ENCODE assay signal across 27 cellular contexts in genomic region chr3:139638518-139638917, GRCh38.
"Had no signal": no experiment of that assay in that cellular context is flagged by ENCODE, and none has a peak within 500 bp of the region (broad histone marks: within the 10 kb centered on the region; RNA-seq: fewer than 3 reads in every experiment).

No MANE protein-coding gene starts in this region.

- H3K36me3 Mint-ChIP-seq: WTC11 had no signal

- H3K27ac Mint-ChIP-seq: activated CD4-positive, alpha-beta memory T cell treated with anti-CD3 and anti-CD28 coated beads, Interleukin-2, amount 10 ng/mL, durations not matched to agents 7 days and 5 days; activated CD4-positive, alpha-beta T cell treated with anti-CD3 and anti-CD28 coated beads, Interleukin-2, amount 10 ng/mL, durations not matched to agents 7 days and 5 days; activated naive CD8-positive, alpha-beta T cell; activated T-cell treated with anti-CD3 and anti-CD28 coated beads, Interleukin-2, amount 50 U/mL, for 24 hours; activated T-cell treated with anti-CD3 and anti-CD28 coated beads, Interleukin-2, amount 50 U/mL, for 72 hours; dendritic cell treated with granulocyte-macrophage colony-stimulating factor and Interleukin-4, amounts not matched to agents 40 ng/mL and 50 ng/mL, for 4 days; effector memory CD8-positive, alpha-beta T cell; WTC11 had no signal

- H3K27me3 ChIP-seq: brain microvascular endothelial cell, dorsolateral prefrontal cortex had no signal

- H3K9me3 Mint-ChIP-seq: activated CD4-positive, alpha-beta memory T cell treated with anti-CD3 and anti-CD28 coated beads, Interleukin-2, amount 10 ng/mL, durations not matched to agents 7 days and 5 days; activated CD4-positive, alpha-beta T cell treated with anti-CD3 and anti-CD28 coated beads, Interleukin-2, amount 10 ng/mL, durations not matched to agents 7 days and 5 days; activated T-cell treated with anti-CD3 and anti-CD28 coated beads, Interleukin-2, amount 50 U/mL, for 24 hours; activated T-cell treated with anti-CD3 and anti-CD28 coated beads, Interleukin-2, amount 50 U/mL, for 72 hours; central memory CD8-positive, alpha-beta T cell; dendritic cell treated with granulocyte-macrophage colony-stimulating factor and Interleukin-4, amounts not matched to agents 40 ng/mL and 50 ng/mL, for 4 days; effector memory CD8-positive, alpha-beta T cell; WTC11 had no signal

- H3K27me3 Mint-ChIP-seq: activated CD4-positive, alpha-beta memory T cell treated with anti-CD3 and anti-CD28 coated beads, Interleukin-2, amount 10 ng/mL, durations not matched to agents 7 days and 5 days; activated CD4-positive, alpha-beta T cell treated with anti-CD3 and anti-CD28 coated beads, Interleukin-2, amount 10 ng/mL, durations not matched to agents 7 days and 5 days; activated naive CD8-positive, alpha-beta T cell; activated T-cell treated with anti-CD3 and anti-CD28 coated beads, Interleukin-2, amount 50 U/mL, for 24 hours; central memory CD8-positive, alpha-beta T cell; dendritic cell treated with granulocyte-macrophage colony-stimulating factor and Interleukin-4, amounts not matched to agents 40 ng/mL and 50 ng/mL, for 4 days; effector memory CD8-positive, alpha-beta T cell had no signal

- DNase-seq: activated CD4-positive, alpha-beta memory T cell treated with anti-CD3 and anti-CD28 coated beads, Interleukin-2, amount 10 ng/mL, durations not matched to agents 7 days and 5 days; activated CD4-positive, alpha-beta T cell treated with anti-CD3 and anti-CD28 coated beads for 1 hour; activated CD4-positive, alpha-beta T cell treated with anti-CD3 and anti-CD28 coated beads for 4 hours; activated CD4-positive, alpha-beta T cell treated with anti-CD3 and anti-CD28 coated beads, Interleukin-2, amount 10 ng/mL, durations not matched to agents 7 days and 5 days; activated CD4-positive, alpha-beta T cell treated with anti-CD3 and anti-CD28 coated beads, Interleukin-2, amount 50 U/mL, for 4 hours; activated CD8-positive, alpha-beta memory T cell treated with anti-CD3 and anti-CD28 coated beads, Interleukin-2, amount 50 U/mL, for 48 hours; activated gamma-delta T cell treated with Interleukin-2 at 50 U/mL for 16 hours; activated naive CD4-positive, alpha-beta T cell treated with anti-CD3 and anti-CD28 coated beads, Interleukin-2, amount 50 U/mL, for 16 hours; activated naive CD4-positive, alpha-beta T cell treated with Interleukin-2 at 50 U/mL for 16 hours; activated T-cell treated with anti-CD3 and anti-CD28 coated beads for 4 hours; activated T-cell treated with anti-CD3 and anti-CD28 coated beads, Interleukin-2, amount 50 U/mL, for 24 hours; activated T-cell treated with anti-CD3 and anti-CD28 coated beads, Interleukin-2, amount 50 U/mL, for 72 hours; amniotic stem cell; anterior cingulate cortex; brain microvascular endothelial cell; dorsolateral prefrontal cortex; effector CD4-positive, alpha-beta T cell; effector memory CD8-positive, alpha-beta T cell; foreskin fibroblast; head of caudate nucleus; T-helper 2 cell had no signal

- H3K27ac ChIP-seq: brain microvascular endothelial cell, coronary artery, dorsolateral prefrontal cortex, epithelial cell of prostate had no signal

- H3K4me3 ChIP-seq: coronary artery, dorsolateral prefrontal cortex had no signal

- H3K4me1 Mint-ChIP-seq: central memory CD8-positive, alpha-beta T cell had no signal

- H3K36me3 ChIP-seq: brain microvascular endothelial cell had no signal

- H3K4me3 Mint-ChIP-seq: activated CD4-positive, alpha-beta memory T cell treated with anti-CD3 and anti-CD28 coated beads, Interleukin-2, amount 10 ng/mL, durations not matched to agents 7 days and 5 days; activated CD4-positive, alpha-beta T cell treated with anti-CD3 and anti-CD28 coated beads, Interleukin-2, amount 10 ng/mL, durations not matched to agents 7 days and 5 days; activated naive CD8-positive, alpha-beta T cell; activated T-cell treated with anti-CD3 and anti-CD28 coated beads, Interleukin-2, amount 50 U/mL, for 24 hours; activated T-cell treated with anti-CD3 and anti-CD28 coated beads, Interleukin-2, amount 50 U/mL, for 72 hours; central memory CD8-positive, alpha-beta T cell; dendritic cell treated with granulocyte-macrophage colony-stimulating factor and Interleukin-4, amounts not matched to agents 40 ng/mL and 50 ng/mL, for 4 days; effector memory CD8-positive, alpha-beta T cell; WTC11 had no signal

- ATAC-seq: activated T-cell treated with anti-CD3 and anti-CD28 coated beads, Interleukin-2, amount 50 U/mL, for 72 hours; effector memory CD8-positive, alpha-beta T cell; WTC11 had no signal
